ENCODE assay signal across 17 cellular contexts in the genomic region with DNA sequence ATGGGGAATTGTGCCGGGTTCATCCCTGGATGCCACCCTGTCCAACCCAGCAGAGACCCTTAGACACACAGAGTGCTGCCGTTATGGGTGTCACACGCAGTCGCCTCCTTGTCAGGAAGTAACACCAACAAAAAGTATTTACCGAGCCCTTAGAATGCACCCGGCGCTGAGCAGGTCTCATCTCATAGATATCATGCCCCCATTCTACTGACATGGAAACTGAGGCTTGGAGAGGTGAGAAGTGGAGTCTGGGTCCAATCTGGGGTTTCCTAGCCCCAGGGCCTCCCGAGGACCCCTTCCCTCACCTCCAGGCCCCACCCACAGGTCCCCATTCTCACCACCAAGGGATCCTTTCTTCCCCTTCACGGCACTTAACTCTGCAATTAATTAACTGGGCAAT. TPM values are rescaled to one million over a fixed set of nuclear protein-coding genes. Genes with fewer than 3 reads are reported as not detected.
DNase-seq lines count a peak whose midpoint lies in the region; ATAC-seq, FAIRE-seq and TF ChIP-seq lines count a peak whose summit lies in the region.
"Had no signal": no experiment of that assay in that cellular context is flagged by ENCODE, and none has a peak within 500 bp of the region (broad histone marks: within the 10 kb centered on the region; RNA-seq: fewer than 3 reads in every experiment).

No MANE protein-coding gene starts in this region.

- peaks cover 13 to 15% of the 10 kb centered on the region in 2 donors for H3K27me3 Mint-ChIP-seq in CD4-positive, alpha-beta memory T cell
- no peaks in the 10 kb centered on the region for H3K27me3 Mint-ChIP-seq in Caco-2 (ENCODE audit: insufficient read depth, unreplicated experiment)

- H3K9me1 ChIP-seq in K562 (ENCODE audit: control insufficient read depth, insufficient read depth, low read length): no peaks in the 10 kb centered on the region

- TF ChIP-seq RAD21 in HCT116 (IDR thresholded peaks at IDR 0.05; ENCODE audit: low read depth) (no peak), K562 (CRISPR knock-in tag; conservative IDR thresholded peaks at IDR 0.05 in 1 of 2, IDR thresholded peaks at IDR 0.05 in 1 of 2) (no peak)

- RAD21 ChIA-PET in HCT116 (lab: Charles Lee; ENCODE audit: low non-redundant PET in 1 of 2, low total read pairs in 2 of 2, uncharacterized antibody in 2 of 2, unreplicated experiment in 2 of 2): no interaction called here

- CTCF ChIA-PET in HCT116 (lab: Charles Lee) (no interaction called here), K562 (lab: Yijun Ruan, JAX; ENCODE audit: low intra/inter-chr PET ratio) (no interaction called here), Caco-2 (lab: Charles Lee) (no interaction called here)
- CTCF ChIA-PET in CD4-positive, alpha-beta memory T cell (lab: Charles Lee; ENCODE audit: partially characterized antibody): no interaction called here

- H3K36me3 ChIP-seq in BE2C: no peaks in the 10 kb centered on the region
- H3K36me3 ChIP-seq in HCT116 (ENCODE audit: control insufficient read depth in 1 of 2, insufficient read depth in 2 of 2, low read length in 2 of 2): no peaks in the 10 kb centered on the region
- no peaks in the 10 kb centered on the region for H3K36me3 ChIP-seq in K562 (ENCODE audit: control insufficient read depth, insufficient read depth, low read length)
- H3K36me3 ChIP-seq in neuron (ENCODE audit: insufficient read depth, low read length): no peaks in the 10 kb centered on the region
- no peaks in the 10 kb centered on the region for H3K36me3 ChIP-seq in MG63
- H3K36me3 ChIP-seq in CD4-positive, alpha-beta memory T cell (ENCODE audit: insufficient read depth, low read length): no peaks in the 10 kb centered on the region
- H3K36me3 ChIP-seq in Caco-2 (ENCODE audit: control insufficient read depth, insufficient read depth, low read length): no peaks in the 10 kb centered on the region
- H3K36me3 ChIP-seq: SJCRH30 had no signal

- H3K36me3 Mint-ChIP-seq in CD4-positive, alpha-beta memory T cell: no peaks in the 10 kb centered on the region
- H3K36me3 Mint-ChIP-seq in Caco-2 (ENCODE audit: insufficient read depth, unreplicated experiment): no peaks in the 10 kb centered on the region
- H3K36me3 Mint-ChIP-seq: CD14-positive monocyte had no signal

- in situ Hi-C loops in K562 (cut with MboI): no loop called here

- ATAC-seq in HCT116 (no peak), K562 (no peak), GM19324 (IDR thresholded peaks at IDR 0.05; ENCODE audit: low FRiP score, unreplicated experiment) (no peak)
- ATAC-seq: PC-3 had no signal

- no peaks in the 10 kb centered on the region for H3K9me2 ChIP-seq in HCT116 (ENCODE audit: insufficient read depth)

- peaks cover 51% of the 10 kb centered on the region for H3K4me1 ChIP-seq in BE2C
- H3K4me1 ChIP-seq in HCT116 (ENCODE audit: control insufficient read depth in 1 of 2, insufficient read depth in 2 of 2, low read length in 2 of 2): peaks cover 4 to 27% of the 10 kb centered on the region in 2 experiments; a peak in 3 of 4 replicates
- H3K4me1 ChIP-seq in K562 (replicated peaks in 1 of 2; ENCODE audit: control insufficient read depth in 2 of 2, insufficient read depth in 2 of 2, low read length in 2 of 2): peaks cover 0 to 17% of the 10 kb centered on the region in 2 experiments; a peak in 2 of 5 replicates
- peaks cover 52% of the 10 kb centered on the region for H3K4me1 ChIP-seq in neuron (ENCODE audit: insufficient read depth, low read length)
- H3K4me1 ChIP-seq in CD4-positive, alpha-beta memory T cell (ENCODE audit: insufficient read depth, low read length): no peaks in the 10 kb centered on the region
- no peaks in the 10 kb centered on the region for H3K4me1 ChIP-seq in Caco-2

- no peak overlapping the region for H3K4me3 Mint-ChIP-seq in CD4-positive, alpha-beta memory T cell
- H3K4me3 Mint-ChIP-seq in Caco-2 (ENCODE audit: unreplicated experiment): no peak overlapping the region

- POLR2A ChIA-PET in HCT116 (lab: Charles Lee): no interaction called here
- POLR2A ChIA-PET in K562 (lab: Yijun Ruan, JAX): interaction anchor here (0.7 kb wide), 1 partner anchor 200 kb away, joined by 3 read pairs; no protein-coding TSS in a partner anchor
- POLR2A ChIA-PET in CD4-positive, alpha-beta memory T cell (lab: Charles Lee; ENCODE audit: partially characterized antibody): no interaction called here
- POLR2A ChIA-PET in Caco-2 (lab: Charles Lee): no interaction called here

- H3K9me3 Mint-ChIP-seq in CD4-positive, alpha-beta memory T cell: no peaks in the 10 kb centered on the region
- no peaks in the 10 kb centered on the region for H3K9me3 Mint-ChIP-seq in Caco-2 (ENCODE audit: unreplicated experiment)

- TF ChIP-seq CTCF in BE2C (IDR thresholded peaks at IDR 0.05; ENCODE audit: low read depth, low read length) (no peak), HCT116 (IDR thresholded peaks at IDR 0.05 in 2 of 3, conservative IDR thresholded peaks at IDR 0.05 in 1 of 3; ENCODE audit: borderline replicate concordance in 1 of 3, insufficient read depth in 1 of 3, low read depth in 2 of 3, low read length in 2 of 3) (no peak), K562 (IDR thresholded peaks at IDR 0.05 in 2 of 3, conservative IDR thresholded peaks at IDR 0.05 in 1 of 3; ENCODE audit: insufficient read depth in 2 of 3, low read depth in 1 of 3, low read length in 3 of 3) (no peak), Caco-2 (IDR thresholded peaks at IDR 0.05; ENCODE audit: insufficient read depth in 1 of 2, low read depth in 1 of 2, low read length in 1 of 2, severe bottlenecking in 1 of 2, unreplicated experiment in 1 of 2) (no peak)

- H3K4me2 ChIP-seq in HCT116 (ENCODE audit: low read length) (peak overlapping the region; percentile 54; the same call in 1 of the 2 replicates), K562 (ENCODE audit: insufficient read depth, low read length) (no peak overlapping the region)

- H4K20me1 ChIP-seq in HCT116 (ENCODE audit: insufficient read depth) (no peaks in the 10 kb centered on the region), K562 (replicated peaks; ENCODE audit: control insufficient read depth, insufficient read depth, low read length) (peaks cover 25% of the 10 kb centered on the region)

- H3K79me2 ChIP-seq in HCT116 (ENCODE audit: insufficient read depth, low read length) (no peaks in the 10 kb centered on the region), K562 (ENCODE audit: control insufficient read depth, insufficient read depth, low read length) (no peaks in the 10 kb centered on the region)

- H3K4me1 Mint-ChIP-seq in CD4-positive, alpha-beta memory T cell: no peaks in the 10 kb centered on the region
- no peaks in the 10 kb centered on the region for H3K4me1 Mint-ChIP-seq in Caco-2 (ENCODE audit: low read depth, unreplicated experiment)

- intact Hi-C loops in HCT116 (cut with micrococcal nuclease): no loop called here
- intact Hi-C loops in K562 (cut with micrococcal nuclease): no loop called here
- intact Hi-C loops in CD4-positive, alpha-beta memory T cell (cut with micrococcal nuclease): no loop called here
- intact Hi-C loops in Caco-2 (cut with micrococcal nuclease; ENCODE audit: unreplicated experiment): no loop called here

- H3K27me3 ChIP-seq in BE2C: no peaks in the 10 kb centered on the region
- no peaks in the 10 kb centered on the region for H3K27me3 ChIP-seq in HCT116 (ENCODE audit: insufficient read depth, low read length)
- peaks cover 42 to 80% of the 10 kb centered on the region in 2 experiments for H3K27me3 ChIP-seq in K562 (ENCODE audit: control insufficient read depth in 2 of 2, insufficient read depth in 2 of 2, low read length in 2 of 2)
- no peaks in the 10 kb centered on the region for H3K27me3 ChIP-seq in neuron (ENCODE audit: insufficient read depth, low read length)
- H3K27me3 ChIP-seq in MG63: no peaks in the 10 kb centered on the region
- no peaks in the 10 kb centered on the region for H3K27me3 ChIP-seq in CD4-positive, alpha-beta memory T cell (ENCODE audit: insufficient read depth, low read length)
- H3K27me3 ChIP-seq in Caco-2 (replicated peaks; ENCODE audit: control insufficient read depth, insufficient read depth, low read length): no peaks in the 10 kb centered on the region

- H3K27ac Mint-ChIP-seq in CD4-positive, alpha-beta memory T cell: no peak overlapping the region
- no peak overlapping the region for H3K27ac Mint-ChIP-seq in Caco-2 (ENCODE audit: unreplicated experiment)
- H3K27ac Mint-ChIP-seq: CD14-positive monocyte had no signal

- H3K4me3 ChIP-seq in BE2C (ENCODE audit: low read depth, low read length) (peak overlapping the region; percentile 34), HCT116 (replicated peaks in 1 of 2; ENCODE audit: low read depth in 1 of 2, low read length in 2 of 2) (no peak overlapping the region), K562 (no peak overlapping the region), neuron (ENCODE audit: low read length) (no peak overlapping the region), MG63 (no peak overlapping the region), Caco-2 (ENCODE audit: low read depth, low read length) (no peak overlapping the region)
- no peak overlapping the region for H3K4me3 ChIP-seq in CD4-positive, alpha-beta memory T cell (ENCODE audit: low read length in 2 of 2)

- H2AFZ ChIP-seq in HCT116 (ENCODE audit: low read depth, low read length, poor library complexity, severe bottlenecking): no peak overlapping the region
- no peak overlapping the region for H2AFZ ChIP-seq in K562 (ENCODE audit: low read depth, low read length)
- peak overlapping the region; percentile 73 for H2AFZ ChIP-seq in neuron (ENCODE audit: low read depth, low read length)

- no peak for FAIRE-seq in K562 (lab: Jason Lieb, UNC)
- FAIRE-seq: GM19239 had no signal

- no peak overlapping the region for H3K27ac ChIP-seq in HCT116 (ENCODE audit: low read depth, low read length)
- no peak overlapping the region for H3K27ac ChIP-seq in K562 (ENCODE audit: extremely low read depth, low read depth, low read length)
- H3K27ac ChIP-seq in CD4-positive, alpha-beta memory T cell (ENCODE audit: low read depth, low read length): no peak overlapping the region
- H3K27ac ChIP-seq: RWPE1, SJCRH30 had no signal

- no peak for TF ChIP-seq EP300 in K562 (IDR thresholded peaks at IDR 0.05; ENCODE audit: low read length)

- no peaks in the 10 kb centered on the region for H3K9me3 ChIP-seq in BE2C
- H3K9me3 ChIP-seq in HCT116 (ENCODE audit: control insufficient read depth in 1 of 2, insufficient read depth in 1 of 2, low read depth in 1 of 2, low read length in 2 of 2): no peaks in the 10 kb centered on the region
- H3K9me3 ChIP-seq in K562 (replicated peaks; ENCODE audit: control insufficient read depth, insufficient read depth, low read depth, low read length): no peaks in the 10 kb centered on the region
- no peaks in the 10 kb centered on the region for H3K9me3 ChIP-seq in neuron (ENCODE audit: low read length)
- H3K9me3 ChIP-seq in MG63: no peaks in the 10 kb centered on the region
- H3K9me3 ChIP-seq in CD4-positive, alpha-beta memory T cell (ENCODE audit: control insufficient read depth in 1 of 2, low read length in 2 of 2): no peaks in the 10 kb centered on the region
- no peaks in the 10 kb centered on the region for H3K9me3 ChIP-seq in Caco-2
- H3K9me3 ChIP-seq: SJCRH30 had no signal

- BruUV-seq in HCT116 (replicated peaks; lab: Mats Ljungman, UMichigan) (no TSS peak), K562 (replicated peaks; lab: Mats Ljungman, UMichigan) (no TSS peak), Caco-2 (replicated peaks; lab: Mats Ljungman, UMichigan) (no TSS peak)

- WGBS in K562 (ENCODE audit: insufficient coverage, low coverage, missing lambda C conversion rate): 20% methylated on average over 9 of the region's 9 CpGs

- TF ChIP-seq POLR2A in HCT116 (IDR thresholded peaks at IDR 0.05; ENCODE audit: borderline replicate concordance, extremely low read depth, insufficient read depth, insufficient read length) (no peak), K562 (conservative IDR thresholded peaks at IDR 0.05) (no peak)

- DNase-seq in BE2C (no peak), HCT116 (ENCODE audit: low read depth, low spot score) (no peak), K562 (ENCODE audit: extremely low read depth in 1 of 4, low spot score in 3 of 4) (no peak), MG63 (no peak), Caco-2 (no peak)
- no peak for DNase-seq in CD4-positive, alpha-beta memory T cell
- DNase-seq: KG1; NK-92 treated with Interleukin-12 subunit alpha and Interleukin-12 subunit beta, amount 100 ng/mL, for 24 hours; PC-3 had no signal

- H3K9ac ChIP-seq in HCT116 (ENCODE audit: low read length) (no peak overlapping the region), K562 (ENCODE audit: insufficient read depth in 1 of 2, low read depth in 2 of 2, low read length in 2 of 2) (no peak overlapping the region)

RNA-seq across cellular contexts. Expression of gene BARHL1, which starts 36.8 kb away (rescaled TPM):
- 0.43 TPM for polyA plus RNA-seq in BE2C (2012; ENCODE audit: insufficient read depth, insufficient read length, low read depth)
- total RNA-seq in HCT116 (2021; ENCODE audit: unreplicated experiment): not detected
- not detected in 2 replicates for polyA plus RNA-seq in HCT116 (2012)
- not detected in 2 replicates for total RNA-seq in K562 (2011; cell fraction: chromatin; rRNA removed; ENCODE audit: low replicate concordance)
- not detected in 2 replicates for total RNA-seq in K562 (2011; cell fraction: nucleolus; rRNA removed)
- not detected in 2 replicates for total RNA-seq in K562 (2011; cell fraction: nucleoplasm; rRNA removed)
- total RNA-seq in K562 (2014; rRNA removed): not detected in 2 replicates
- not detected in 2 replicates for total RNA-seq in K562 (2014; rRNA removed; fragmentation: Illumina TruSeq; extraction: Trizol)
- not detected in 2 replicates for total RNA-seq in K562 (2015; rRNA removed; fragmentation: Illumina TruSeq; extraction: Trizol)
- not detected in 2 replicates for total RNA-seq in K562 (2021)
- polyA plus RNA-seq in K562 (2011; rRNA removed): not detected in 2 replicates
- polyA plus RNA-seq in K562 (2011; cell fraction: cytosol; rRNA removed): not detected in 2 replicates
- not detected in 2 replicates for polyA plus RNA-seq in K562 (2011; cell fraction: nucleus; rRNA removed)
- polyA plus RNA-seq in K562 (2012): 0.07 TPM in 1 of 2 replicates, not detected in the other
- not detected in 2 replicates for polyA plus RNA-seq in K562 (2014; fragmentation: Illumina TruSeq; extraction: Trizol)
- not detected for polyA plus RNA-seq in K562 (2014; fragmentation: Nextera tagmentation; extraction: Ambion mirVana)
- not detected in 2 replicates for polyA plus RNA-seq in K562 (2014; rRNA removed)
- polyA minus RNA-seq in K562 (2011; rRNA and poly(A)+ RNA removed): not detected in 2 replicates
- not detected in 2 replicates for polyA minus RNA-seq in K562 (2011; cell fraction: cytosol; rRNA and poly(A)+ RNA removed)
- polyA minus RNA-seq in K562 (2011; cell fraction: nucleus; rRNA and poly(A)+ RNA removed): not detected in 2 replicates
- not detected in 2 replicates for total RNA-seq in MG63 (2014; rRNA removed; shearing (Covaris generic); ENCODE audit: low replicate concordance)
- total RNA-seq in CD4-positive, alpha-beta memory T cell: not detected
- not detected for polyA plus RNA-seq in CD4-positive, alpha-beta memory T cell
- not detected in 2 replicates for total RNA-seq in Caco-2 (2022)
- total RNA-seq: MCF 10A; PC-3; SJCRH30; T-helper 2 cell treated with Interferon-gamma antibody and Interleukin-4, amounts not matched to agents 100 ng/mL and 5 ng/mL, for 36 hours had no signal
- polyA plus RNA-seq: CD14-positive monocyte had no signal
